In genomic region chr10:122407375-122408125, GRCh38 we compare ENCODE assay signal across 11 cellular contexts. TPM values are rescaled to one million over a fixed set of nuclear protein-coding genes. Genes with fewer than 3 reads are reported as not detected.
DNase-seq lines count a peak whose midpoint lies in the region; ATAC-seq and TF ChIP-seq lines count a peak whose summit lies in the region.
"Had no signal": no experiment of that assay in that cellular context is flagged by ENCODE, and none has a peak within 500 bp of the region (broad histone marks: within the 10 kb centered on the region; RNA-seq: fewer than 3 reads in every experiment).

No MANE protein-coding gene starts in this region.

- H3K9me3 Mint-ChIP-seq in activated naive CD4-positive, alpha-beta T cell treated with anti-CD3 and anti-CD28 coated beads, Interleukin-2, amount 10 ng/mL, durations not matched to agents 7 days and 5 days = no peaks in the 10 kb centered on the region
- H3K9me3 Mint-ChIP-seq in MCF 10A (ENCODE audit: unreplicated experiment) (no peaks in the 10 kb centered on the region), nephron (no peaks in the 10 kb centered on the region)

- H3K36me3 ChIP-seq in suprapubic skin = peaks cover 59% of the 10 kb centered on the region

- no peaks in the 10 kb centered on the region for H3K27me3 ChIP-seq in suprapubic skin
- H3K27me3 ChIP-seq: left lung had no signal

- peak overlapping the region; percentile 45 for H3K27ac ChIP-seq in suprapubic skin
- H3K27ac ChIP-seq: left lung had no signal

- WGBS in suprapubic skin = 41% methylated on average over 8 of the region's 8 CpGs

- no peak for TF ChIP-seq POLR2A in suprapubic skin (IDR thresholded peaks at IDR 0.05)

- H3K4me3 Mint-ChIP-seq in activated naive CD4-positive, alpha-beta T cell treated with anti-CD3 and anti-CD28 coated beads, Interleukin-2, amount 10 ng/mL, durations not matched to agents 7 days and 5 days = no peak overlapping the region
- no peak overlapping the region for H3K4me3 Mint-ChIP-seq in MCF 10A (ENCODE audit: unreplicated experiment)
- no peak overlapping the region for H3K4me3 Mint-ChIP-seq in nephron

- peaks cover 24% of the 10 kb centered on the region for H3K4me1 Mint-ChIP-seq in activated naive CD4-positive, alpha-beta T cell treated with anti-CD3 and anti-CD28 coated beads, Interleukin-2, amount 10 ng/mL, durations not matched to agents 7 days and 5 days
- peaks cover 5% of the 10 kb centered on the region for H3K4me1 Mint-ChIP-seq in MCF 10A (ENCODE audit: insufficient read depth, unreplicated experiment)
- no peaks in the 10 kb centered on the region for H3K4me1 Mint-ChIP-seq in nephron

- no peaks in the 10 kb centered on the region for H3K9me3 ChIP-seq in suprapubic skin
- H3K9me3 ChIP-seq: left lung had no signal

- H3K27ac Mint-ChIP-seq in activated naive CD4-positive, alpha-beta T cell treated with anti-CD3 and anti-CD28 coated beads, Interleukin-2, amount 10 ng/mL, durations not matched to agents 7 days and 5 days = no peak overlapping the region
- H3K27ac Mint-ChIP-seq in MCF 10A (ENCODE audit: low read depth, unreplicated experiment) (peak overlapping the region; percentile 36), nephron (peak overlapping the region in 2 of 3 experiments; percentile 21 to 34)

- BruUV-seq in MCF 10A (replicated peaks; lab: Mats Ljungman, UMichigan) = no TSS peak

- peaks cover 16% of the 10 kb centered on the region for H3K4me1 ChIP-seq in suprapubic skin

- intact Hi-C loops in MCF 10A (cut with micrococcal nuclease) = no loop called here

- TF ChIP-seq CTCF in MCF 10A (IDR thresholded peaks at IDR 0.05; ENCODE audit: unreplicated experiment) = no peak
- TF ChIP-seq CTCF in nephron (IDR thresholded peaks at IDR 0.05; ENCODE audit: unreplicated experiment in 3 of 3) = no peak
- TF ChIP-seq CTCF in suprapubic skin (IDR thresholded peaks at IDR 0.05) = no peak

- peak; percentile 28 for DNase-seq in activated naive CD4-positive, alpha-beta T cell treated with anti-CD3 and anti-CD28 coated beads, Interleukin-2, amount 10 ng/mL, durations not matched to agents 7 days and 5 days
- DNase-seq in activated naive CD4-positive, alpha-beta T cell treated with anti-CD3 and anti-CD28 coated beads, Interleukin-2, amount 50 U/mL, for 16 hours = no peak
- DNase-seq in MCF 10A (ENCODE audit: unreplicated experiment) = no peak
- DNase-seq in suprapubic skin (ENCODE audit: low spot score in 2 of 2) = no peak
- no peak for DNase-seq in NCI-H774 (lab: John Stamatoyannopoulos, UW)
- DNase-seq: erythroblast, left lung had no signal

- H3K4me3 ChIP-seq in suprapubic skin = no peak overlapping the region
- H3K4me3 ChIP-seq: left lung, smooth muscle cell had no signal

- TF ChIP-seq EP300 in suprapubic skin (IDR thresholded peaks at IDR 0.05) = no peak

- CTCF ChIA-PET in activated naive CD4-positive, alpha-beta T cell treated with anti-CD3 and anti-CD28 coated beads, Interleukin-2, amount 10 ng/mL, durations not matched to agents 7 days and 5 days (lab: Charles Lee) = interaction anchor here (1.0 kb wide), 1 partner anchor 8 kb away, joined by 3 read pairs; no protein-coding TSS in a partner anchor
- CTCF ChIA-PET in MCF 10A (lab: Yijun Ruan, JAX) = interaction anchor here (0.7 kb wide), 1 partner anchor 169 kb away, joined by 3 read pairs; no protein-coding TSS in a partner anchor

- POLR2A ChIA-PET in MCF 10A (lab: Yijun Ruan, JAX) = interaction anchor here (0.6 to 1.4 kb wide), 4 partner anchors 12 to 48 kb away, joined by 3 to 5 read pairs (median 4); partner anchors contain the start of gene PLEKHA1

- no peaks in the 10 kb centered on the region for H3K27me3 Mint-ChIP-seq in activated naive CD4-positive, alpha-beta T cell treated with anti-CD3 and anti-CD28 coated beads, Interleukin-2, amount 10 ng/mL, durations not matched to agents 7 days and 5 days
- H3K27me3 Mint-ChIP-seq in MCF 10A (ENCODE audit: insufficient read depth, unreplicated experiment) (no peaks in the 10 kb centered on the region), nephron (ENCODE audit: low read depth) (no peaks in the 10 kb centered on the region)

- no peak for ATAC-seq in GM19455 (IDR thresholded peaks at IDR 0.05; ENCODE audit: unreplicated experiment)
- no peak for ATAC-seq in HG03432 (IDR thresholded peaks at IDR 0.05; ENCODE audit: unreplicated experiment)
- ATAC-seq: left lung had no signal

- peaks cover 16% of the 10 kb centered on the region for H3K36me3 Mint-ChIP-seq in activated naive CD4-positive, alpha-beta T cell treated with anti-CD3 and anti-CD28 coated beads, Interleukin-2, amount 10 ng/mL, durations not matched to agents 7 days and 5 days
- H3K36me3 Mint-ChIP-seq in MCF 10A (ENCODE audit: insufficient read depth, unreplicated experiment) (peaks cover 36% of the 10 kb centered on the region), nephron (ENCODE audit: low read depth) (peaks cover 34% of the 10 kb centered on the region)

RNA-seq across cellular contexts. Expression of gene PLEKHA1, which starts 33.0 kb away (rescaled TPM):
- total RNA-seq in MCF 10A (2022) (55.8 and 56.7 TPM in 2 replicates), suprapubic skin (10 to 100 TPM; 68.2 to 91.6 (median 78.8) TPM)

RNA-seq across cellular contexts. Expression of gene ARMS2, which starts 46.9 kb away (rescaled TPM):
- total RNA-seq in MCF 10A (2022) (not detected in 2 replicates), suprapubic skin (under 1 TPM in 1 of 4 donors, not detected in 3; 0.72 TPM)
- total RNA-seq: left lung, smooth muscle cell had no signal

RNA-seq across cellular contexts. Expression of gene HTRA1, which starts 53.8 kb away (rescaled TPM):
- total RNA-seq in MCF 10A (2022) = 157 and 175 TPM in 2 replicates
- total RNA-seq in suprapubic skin = 10 to 100 TPM; 55.2 to 99.5 (median 80.6) TPM
